8 cellular contexts compared by ENCODE assay signal in genomic region chr6:88780714-88781389, GRCh38.
DNase-seq lines count a peak whose midpoint lies in the region; ATAC-seq and TF ChIP-seq lines count a peak whose summit lies in the region.

No MANE protein-coding gene starts in this region.

- peaks cover 14% of the 10 kb centered on the region; the same call in 1 of the 2 replicates for H3K9me3 ChIP-seq in DOHH2 (ENCODE audit: control insufficient read depth, insufficient read depth, low read length)

- H3K79me2 ChIP-seq in DOHH2 (ENCODE audit: control insufficient read depth, low read length): no peaks in the 10 kb centered on the region

- ATAC-seq in HG02588 (IDR thresholded peaks at IDR 0.05; ENCODE audit: unreplicated experiment): peak; percentile 71
- ATAC-seq in left lobe of liver: peak; percentile 100
- no peak for ATAC-seq in GM21717 (IDR thresholded peaks at IDR 0.05; ENCODE audit: unreplicated experiment)

- H3K36me3 ChIP-seq in DOHH2 (ENCODE audit: control insufficient read depth, low read length): peaks cover 26% of the 10 kb centered on the region

- DNase-seq in NCI-H2196 (lab: John Stamatoyannopoulos, UW; ENCODE audit: unreplicated experiment) (peak; percentile 64), cardiac fibroblast (ENCODE audit: low read depth in 2 of 2) (peak; percentile 81 to 87), left lobe of liver (ENCODE audit: low spot score) (peak; percentile 53)
- peak in 2 of 3 experiments; percentile 2 to 17 for DNase-seq in stimulated activated CD4-positive, alpha-beta T cell treated with anti-CD3 and anti-CD28 coated beads, TNF-alpha, amount 100 ng/mL, for 4 hours (ENCODE audit: low read depth in 3 of 3)

- peak; percentile 90 for TF ChIP-seq CTCF in DOHH2 (IDR thresholded peaks at IDR 0.05; ENCODE audit: low read depth, low read length, poor library complexity, severe bottlenecking)
- peak; percentile 86 for TF ChIP-seq CTCF in VCaP (conservative IDR thresholded peaks at IDR 0.05)
- TF ChIP-seq CTCF in cardiac fibroblast (IDR thresholded peaks at IDR 0.05; ENCODE audit: low read depth, low read length): peak; percentile 86

- no peaks in the 10 kb centered on the region for H3K9me2 ChIP-seq in DOHH2 (replicated peaks; ENCODE audit: control insufficient read depth, low read length)

- H4K20me1 ChIP-seq in DOHH2 (ENCODE audit: control insufficient read depth, insufficient read depth, low read depth, low read length): no peaks in the 10 kb centered on the region

- peaks cover 3% of the 10 kb centered on the region; the same call in 1 of the 2 replicates for H3F3A ChIP-seq in DOHH2 (ENCODE audit: control insufficient read depth, insufficient read depth)

- peak overlapping the region; percentile 32; the same call in 1 of the 2 replicates for H3K4me3 ChIP-seq in DOHH2 (ENCODE audit: low read length)
- no peak overlapping the region for H3K4me3 ChIP-seq in cardiac fibroblast (replicated peaks in 1 of 2; ENCODE audit: low read depth in 2 of 2, low read length in 2 of 2)

- peak overlapping the region; percentile 51 for H3K4me2 ChIP-seq in DOHH2 (ENCODE audit: low read length)

- H3K27me3 ChIP-seq in DOHH2 (ENCODE audit: control insufficient read depth, low read length): no peaks in the 10 kb centered on the region

- peaks cover 41% of the 10 kb centered on the region for H3K4me1 ChIP-seq in DOHH2 (ENCODE audit: control insufficient read depth, low read length)

- H3K27ac ChIP-seq in DOHH2 (ENCODE audit: low read depth, low read length): peak overlapping the region; percentile 8
- no peak overlapping the region for H3K27ac ChIP-seq in VCaP

Comparison
In these comparisons a context has a peak if more than half of its experiments do, and no peak if none do; other contexts are left out.
1. DNase-seq: peak in every context shown above with its lines; median percentile 84 in cardiac fibroblast; 64 in NCI-H2196; 53 in left lobe of liver; 10 in stimulated activated CD4-positive, alpha-beta T cell treated with anti-CD3 and anti-CD28 coated beads, TNF-alpha, amount 100 ng/mL, for 4 hours.